7 cellular contexts compared by ENCODE assay signal in genomic region chr7:154666768-154667167, GRCh38.
"Had no signal": no experiment of that assay in that cellular context is flagged by ENCODE, and none has a peak within 500 bp of the region (broad histone marks: within the 10 kb centered on the region; RNA-seq: fewer than 3 reads in every experiment).

No MANE protein-coding gene starts in this region.

- H3K27ac ChIP-seq: HL-60, KMS-11 had no signal

- ATAC-seq: HepG2 had no signal

- H3K4me2 ChIP-seq: KMS-11 had no signal

- FAIRE-seq: HepG2, HTR-8/SVneo had no signal

- DNase-seq: IMR-90, KBM-7, KG1 had no signal

- H3K9ac ChIP-seq: KMS-11 had no signal
